Comparison of ENCODE assay signal across 1 cellular context in the genomic region with DNA sequence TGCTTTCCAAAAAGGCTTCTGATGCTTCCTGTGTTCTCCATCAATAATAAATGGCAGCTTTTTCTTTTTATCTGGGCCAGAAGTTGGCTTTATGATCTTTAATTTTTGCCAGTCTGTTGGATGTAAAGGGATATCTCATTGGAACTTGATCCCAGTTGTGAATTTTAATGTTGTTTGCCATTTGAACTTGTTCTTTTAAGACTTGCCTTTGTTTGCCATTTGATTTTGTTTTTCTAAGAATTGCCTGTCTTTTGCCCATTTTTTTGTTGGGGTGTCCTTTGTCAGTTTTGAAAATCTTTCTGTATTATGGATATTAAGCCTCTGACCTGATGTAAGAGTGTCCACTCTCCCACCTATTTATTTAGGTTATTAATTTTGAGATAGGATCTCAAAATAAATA.
TF ChIP-seq lines count a peak whose summit lies in the region.

No MANE protein-coding gene starts in this region.

TF ChIP-seq in WTC11, 78 proteins besides CTCF, POLR2A, EP300 and RAD21 (continued from another document):
- TF ChIP-seq, protein P1, sequence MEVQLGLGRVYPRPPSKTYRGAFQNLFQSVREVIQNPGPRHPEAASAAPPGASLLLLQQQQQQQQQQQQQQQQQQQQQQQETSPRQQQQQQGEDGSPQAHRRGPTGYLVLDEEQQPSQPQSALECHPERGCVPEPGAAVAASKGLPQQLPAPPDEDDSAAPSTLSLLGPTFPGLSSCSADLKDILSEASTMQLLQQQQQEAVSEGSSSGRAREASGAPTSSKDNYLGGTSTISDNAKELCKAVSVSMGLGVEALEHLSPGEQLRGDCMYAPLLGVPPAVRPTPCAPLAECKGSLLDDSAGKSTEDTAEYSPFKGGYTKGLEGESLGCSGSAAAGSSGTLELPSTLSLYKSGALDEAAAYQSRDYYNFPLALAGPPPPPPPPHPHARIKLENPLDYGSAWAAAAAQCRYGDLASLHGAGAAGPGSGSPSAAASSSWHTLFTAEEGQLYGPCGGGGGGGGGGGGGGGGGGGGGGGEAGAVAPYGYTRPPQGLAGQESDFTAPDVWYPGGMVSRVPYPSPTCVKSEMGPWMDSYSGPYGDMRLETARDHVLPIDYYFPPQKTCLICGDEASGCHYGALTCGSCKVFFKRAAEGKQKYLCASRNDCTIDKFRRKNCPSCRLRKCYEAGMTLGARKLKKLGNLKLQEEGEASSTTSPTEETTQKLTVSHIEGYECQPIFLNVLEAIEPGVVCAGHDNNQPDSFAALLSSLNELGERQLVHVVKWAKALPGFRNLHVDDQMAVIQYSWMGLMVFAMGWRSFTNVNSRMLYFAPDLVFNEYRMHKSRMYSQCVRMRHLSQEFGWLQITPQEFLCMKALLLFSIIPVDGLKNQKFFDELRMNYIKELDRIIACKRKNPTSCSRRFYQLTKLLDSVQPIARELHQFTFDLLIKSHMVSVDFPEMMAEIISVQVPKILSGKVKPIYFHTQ (CRISPR knock-in tag; IDR thresholded peaks at IDR 0.05): no peak
- TF ChIP-seq NR3C1 (CRISPR knock-in tag; conservative IDR thresholded peaks at IDR 0.05; ENCODE audit: low read depth) (no peak), GABPB1 (CRISPR knock-in tag; IDR thresholded peaks at IDR 0.05) (no peak), ZNF138 (CRISPR knock-in tag; conservative IDR thresholded peaks at IDR 0.05) (no peak), FOXJ3 (CRISPR knock-in tag; IDR thresholded peaks at IDR 0.05; ENCODE audit: borderline replicate concordance) (no peak), ZNF671 (CRISPR knock-in tag; IDR thresholded peaks at IDR 0.05) (no peak), KAT7 (CRISPR knock-in tag; IDR thresholded peaks at IDR 0.05; ENCODE audit: borderline replicate concordance) (no peak), ZNF416 (CRISPR knock-in tag; IDR thresholded peaks at IDR 0.05) (no peak), CREB1 (CRISPR knock-in tag; IDR thresholded peaks at IDR 0.05) (no peak), JUN (CRISPR knock-in tag; IDR thresholded peaks at IDR 0.05) (no peak), TP53 (CRISPR knock-in tag; IDR thresholded peaks at IDR 0.05) (no peak)
- TF ChIP-seq, protein P2, sequence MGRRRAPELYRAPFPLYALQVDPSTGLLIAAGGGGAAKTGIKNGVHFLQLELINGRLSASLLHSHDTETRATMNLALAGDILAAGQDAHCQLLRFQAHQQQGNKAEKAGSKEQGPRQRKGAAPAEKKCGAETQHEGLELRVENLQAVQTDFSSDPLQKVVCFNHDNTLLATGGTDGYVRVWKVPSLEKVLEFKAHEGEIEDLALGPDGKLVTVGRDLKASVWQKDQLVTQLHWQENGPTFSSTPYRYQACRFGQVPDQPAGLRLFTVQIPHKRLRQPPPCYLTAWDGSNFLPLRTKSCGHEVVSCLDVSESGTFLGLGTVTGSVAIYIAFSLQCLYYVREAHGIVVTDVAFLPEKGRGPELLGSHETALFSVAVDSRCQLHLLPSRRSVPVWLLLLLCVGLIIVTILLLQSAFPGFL (CRISPR knock-in tag; IDR thresholded peaks at IDR 0.05; ENCODE audit: borderline replicate concordance): no peak
- TF ChIP-seq, protein P3, sequence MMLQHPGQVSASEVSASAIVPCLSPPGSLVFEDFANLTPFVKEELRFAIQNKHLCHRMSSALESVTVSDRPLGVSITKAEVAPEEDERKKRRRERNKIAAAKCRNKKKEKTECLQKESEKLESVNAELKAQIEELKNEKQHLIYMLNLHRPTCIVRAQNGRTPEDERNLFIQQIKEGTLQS (CRISPR knock-in tag; conservative IDR thresholded peaks at IDR 0.05): no peak
